11 cellular contexts compared by ENCODE assay signal in genomic region chr6:100796049-100796823, GRCh38.
DNase-seq lines count a peak whose midpoint lies in the region; ATAC-seq lines count a peak whose summit lies in the region.
"Had no signal": no experiment of that assay in that cellular context is flagged by ENCODE, and none has a peak within 500 bp of the region (broad histone marks: within the 10 kb centered on the region; RNA-seq: fewer than 3 reads in every experiment).

No MANE protein-coding gene starts in this region.

- ATAC-seq in GM19023 (IDR thresholded peaks at IDR 0.05; ENCODE audit: unreplicated experiment), result peak; percentile 97
- ATAC-seq in HG02623 (IDR thresholded peaks at IDR 0.05; ENCODE audit: unreplicated experiment), result peak; percentile 96
- peak; percentile 70 for ATAC-seq in left colon
- ATAC-seq in activated CD8-positive, alpha-beta memory T cell treated with anti-CD3 and anti-CD28 coated beads, Interleukin-2, amount 10 ng/mL, durations not matched to agents 7 days and 5 days, result no peak
- ATAC-seq: foreskin keratinocyte had no signal

- no peak for DNase-seq in left colon
- DNase-seq in activated CD4-positive, CD25-positive, alpha-beta regulatory T cell (lab: John Stamatoyannopoulos, UW), result no peak
- no peak for DNase-seq in activated CD8-positive, alpha-beta memory T cell treated with anti-CD3 and anti-CD28 coated beads, Interleukin-2, amount 10 ng/mL, durations not matched to agents 7 days and 5 days
- no peak for DNase-seq in caudate nucleus (lab: John Stamatoyannopoulos, UW)
- DNase-seq in activated CD8-positive, alpha-beta memory T cell treated with anti-CD3 and anti-CD28 coated beads, Interleukin-2, amount 50 U/mL, for 48 hours, result no peak
- DNase-seq: activated CD4-positive, alpha-beta T cell treated with anti-CD3 and anti-CD28 coated beads for 1 hour; foreskin keratinocyte; NCI-H1105 had no signal

- no peaks in the 10 kb centered on the region for H3K9me3 Mint-ChIP-seq in IgD-negative memory B cell
- no peaks in the 10 kb centered on the region for H3K9me3 Mint-ChIP-seq in activated CD8-positive, alpha-beta memory T cell treated with anti-CD3 and anti-CD28 coated beads, Interleukin-2, amount 10 ng/mL, durations not matched to agents 7 days and 5 days (ENCODE audit: low read depth)

- peak overlapping the region in 2 of 4 donors; percentile 50 to 82 for H3K4me3 Mint-ChIP-seq in IgD-negative memory B cell
- H3K4me3 Mint-ChIP-seq in activated CD8-positive, alpha-beta memory T cell treated with anti-CD3 and anti-CD28 coated beads, Interleukin-2, amount 10 ng/mL, durations not matched to agents 7 days and 5 days, result no peak overlapping the region

- H3K36me3 Mint-ChIP-seq in IgD-negative memory B cell, result peaks cover 4% of the 10 kb centered on the region
- peaks cover 34% of the 10 kb centered on the region for H3K36me3 Mint-ChIP-seq in activated CD8-positive, alpha-beta memory T cell treated with anti-CD3 and anti-CD28 coated beads, Interleukin-2, amount 10 ng/mL, durations not matched to agents 7 days and 5 days

- H3K27ac ChIP-seq in caudate nucleus (ENCODE audit: low read depth, low read length), result no peak overlapping the region
- H3K27ac ChIP-seq: foreskin keratinocyte had no signal

- peaks cover 9 to 11% (median 10%) of the 10 kb centered on the region in 3 donors for H3K4me1 Mint-ChIP-seq in IgD-negative memory B cell
- H3K4me1 Mint-ChIP-seq in activated CD8-positive, alpha-beta memory T cell treated with anti-CD3 and anti-CD28 coated beads, Interleukin-2, amount 10 ng/mL, durations not matched to agents 7 days and 5 days, result peaks cover 2% of the 10 kb centered on the region

- no peaks in the 10 kb centered on the region for H3K27me3 Mint-ChIP-seq in IgD-negative memory B cell
- H3K27me3 Mint-ChIP-seq in activated CD8-positive, alpha-beta memory T cell treated with anti-CD3 and anti-CD28 coated beads, Interleukin-2, amount 10 ng/mL, durations not matched to agents 7 days and 5 days, result no peaks in the 10 kb centered on the region

- intact Hi-C loops in left colon (cut with DNase I, micrococcal nuclease), result no loop called here

- CTCF ChIA-PET in activated CD8-positive, alpha-beta memory T cell treated with anti-CD3 and anti-CD28 coated beads, Interleukin-2, amount 10 ng/mL, durations not matched to agents 7 days and 5 days (lab: Charles Lee), result no interaction called here

- peak overlapping the region in 2 of 3 donors; percentile 1 to 69 for H3K27ac Mint-ChIP-seq in IgD-negative memory B cell
- H3K27ac Mint-ChIP-seq in activated CD8-positive, alpha-beta memory T cell treated with anti-CD3 and anti-CD28 coated beads, Interleukin-2, amount 10 ng/mL, durations not matched to agents 7 days and 5 days, result no peak overlapping the region
